ENCODE assay signal across 32 cellular contexts in genomic region chr16:46721885-46722284, GRCh38. TPM values are rescaled to one million over a fixed set of nuclear protein-coding genes. Genes with fewer than 3 reads are reported as not detected.
"Had no signal": no experiment of that assay in that cellular context is flagged by ENCODE, and none has a peak within 500 bp of the region (broad histone marks: within the 10 kb centered on the region; RNA-seq: fewer than 3 reads in every experiment).

No MANE protein-coding gene starts in this region.

- ATAC-seq: Panc1, SK-N-SH treated with all-trans-retinoic acid at 6 μM for 48 hours, T-cell had no signal

- H3K27ac ChIP-seq: ascending aorta, cardiac muscle cell, VCaP had no signal

- DNase-seq: activated B cell treated with CpG ODN at 0.5 μM for 24 hours; activated CD4-positive, alpha-beta memory T cell treated with anti-CD3 and anti-CD28 coated beads, Interleukin-2, amount 10 ng/mL, durations not matched to agents 7 days and 5 days; activated CD4-positive, alpha-beta T cell treated with anti-CD3 and anti-CD28 coated beads for 4 hours; activated CD4-positive, CD25-positive, alpha-beta regulatory T cell treated with anti-CD3 and anti-CD28 coated beads, Interleukin-2, amount 50 U/mL, for 72 hours; activated gamma-delta T cell; activated naive CD4-positive, alpha-beta T cell treated with Interleukin-2 at 50 U/mL for 16 hours; activated naive CD8-positive, alpha-beta T cell treated with anti-CD3 and anti-CD28 coated beads, Interleukin-2, amount 10 ng/mL, durations not matched to agents 7 days and 5 days; activated T-cell treated with anti-CD3 and anti-CD28 coated beads, Interleukin-2, amount 50 U/mL, for 24 hours; amygdala; Karpas-422; KBM-7; NCI-H1105; NCI-H1417 treated with DMSO at 0.1 percent for 48 hours; NCI-H187 treated with DMSO at 0.1 percent for 48 hours; NCI-H2081; NCI-H2171 treated with DMSO at 0.1 percent for 48 hours; NCI-H2227 treated with DMSO at 0.1 percent for 48 hours; NCI-H446; NCI-H510A treated with DMSO at 0.1 percent for 48 hours; NCI-H526 treated with DMSO at 0.1 percent for 48 hours; NCI-H774; SIG-M5; T-cell; T-helper 2 cell; T-helper 9 cell had no signal

- H3K9me3 ChIP-seq: ascending aorta had no signal

- H3K4me3 ChIP-seq: ascending aorta, cardiac muscle cell had no signal

- H3K27me3 ChIP-seq: ascending aorta, cardiac muscle cell had no signal

- H3K36me3 ChIP-seq: ascending aorta had no signal

- H3K4me1 ChIP-seq: ascending aorta had no signal

RNA-seq across cellular contexts. Expression of gene MYLK3, which starts 26.3 kb away (rescaled TPM):
- total RNA-seq: ascending aorta, MCF 10A, RPMI7951 had no signal

RNA-seq across cellular contexts. Expression of gene ORC6, which starts 32.4 kb away (rescaled TPM):
- total RNA-seq: ascending aorta had no signal
